In genomic region chr17:6757747-6758146, GRCh38 we compare ENCODE assay signal across 19 cellular contexts. TPM values are rescaled to one million over a fixed set of nuclear protein-coding genes. Genes with fewer than 3 reads are reported as not detected.
DNase-seq lines count a peak whose midpoint lies in the region; ATAC-seq, FAIRE-seq and TF ChIP-seq lines count a peak whose summit lies in the region.
"Had no signal": no experiment of that assay in that cellular context is flagged by ENCODE, and none has a peak within 500 bp of the region (broad histone marks: within the 10 kb centered on the region; RNA-seq: fewer than 3 reads in every experiment).

No MANE protein-coding gene starts in this region.

- peaks cover 12% of the 10 kb centered on the region for H3K4me1 ChIP-seq in GM12878 (ENCODE audit: control insufficient read depth, insufficient read depth, low read length)
- H3K4me1 ChIP-seq in small intestine (ENCODE audit: control insufficient read depth in 2 of 2, insufficient read depth in 1 of 2, low read depth in 1 of 2, low read length in 1 of 2), result no peaks in the 10 kb centered on the region
- H3K4me1 ChIP-seq in testis, result peaks cover 26% of the 10 kb centered on the region

- ATAC-seq in GM12878 (no peak), HG02798 (IDR thresholded peaks at IDR 0.05; ENCODE audit: poor library complexity, unreplicated experiment) (no peak)
- ATAC-seq: mucosa of descending colon, Right ventricle myocardium inferior had no signal

- SMC1A ChIA-PET in GM12878 (lab: Charles Lee; ENCODE audit: uncharacterized antibody, unreplicated experiment), result no interaction called here

- TF ChIP-seq CTCF in GM12878 (IDR thresholded peaks at IDR 0.05 in 2 of 3, conservative IDR thresholded peaks at IDR 0.05 in 1 of 3; ENCODE audit: control insufficient read depth in 2 of 3, extremely low read depth in 1 of 3, insufficient read depth in 1 of 3, low read depth in 3 of 3, low read length in 3 of 3) (no peak), testis (IDR thresholded peaks at IDR 0.05) (no peak)

- no peak overlapping the region for H2AFZ ChIP-seq in GM12878 (ENCODE audit: control insufficient read depth, low read depth, low read length)
- H2AFZ ChIP-seq: GM23338 had no signal

- TF ChIP-seq EP300 in GM12878 (IDR thresholded peaks at IDR 0.05; ENCODE audit: borderline replicate concordance in 1 of 2, control insufficient read depth in 1 of 2, low read depth in 2 of 2, low read length in 2 of 2), result no peak

- H3K36me3 Mint-ChIP-seq in activated naive CD4-positive, alpha-beta T cell treated with anti-CD3 and anti-CD28 coated beads, Interleukin-2, amount 10 ng/mL, durations not matched to agents 7 days and 5 days, result peaks cover 59% of the 10 kb centered on the region

- in situ Hi-C loops in GM12878 (cut with MboI), result no loop called here

- 90% methylated on average over 2 of the region's 2 CpGs for whole genome bisulfite sequencing in GM12878 (ENCODE audit: insufficient coverage, insufficient replicate concordance, low lambda C conversion rate, missing lambda C conversion rate)
- 91 to 100% (median 98%) methylated on average over 2 of the region's 2 CpGs for WGBS in small intestine, 3 donors
- WGBS in testis, 2 donors, result 84 to 94% methylated on average over 2 of the region's 2 CpGs

- H3K27me3 ChIP-seq in GM12878 (replicated peaks in 1 of 2; ENCODE audit: control insufficient read depth in 2 of 2, insufficient read depth in 2 of 2, low read length in 1 of 2) (no peaks in the 10 kb centered on the region), small intestine (ENCODE audit: control insufficient read depth in 2 of 2, insufficient read depth in 2 of 2, low read length in 2 of 2) (no peaks in the 10 kb centered on the region), testis (no peaks in the 10 kb centered on the region)
- H3K27me3 ChIP-seq: suprapubic skin had no signal

- H3K9me3 ChIP-seq in GM12878 (replicated peaks; ENCODE audit: control insufficient read depth, insufficient read depth, low read length) (no peaks in the 10 kb centered on the region; the same call in 2 of the 3 replicates), small intestine (ENCODE audit: control insufficient read depth, low read depth) (no peaks in the 10 kb centered on the region), testis (no peaks in the 10 kb centered on the region)
- H3K9me3 ChIP-seq: mucosa of descending colon, suprapubic skin had no signal

- peak overlapping the region; percentile 75 for H3K4me2 ChIP-seq in GM12878 (ENCODE audit: control insufficient read depth, insufficient read depth)
- H3K4me2 ChIP-seq: GM23338 had no signal

- RAD21 ChIA-PET in GM12878 (lab: Charles Lee; ENCODE audit: unreplicated experiment), result no interaction called here

- no peaks in the 10 kb centered on the region for H3K27me3 Mint-ChIP-seq in activated naive CD4-positive, alpha-beta T cell treated with anti-CD3 and anti-CD28 coated beads, Interleukin-2, amount 10 ng/mL, durations not matched to agents 7 days and 5 days

- H3K79me2 ChIP-seq in GM12878 (ENCODE audit: control insufficient read depth, insufficient read depth, low read length), result peaks cover 29% of the 10 kb centered on the region

- H3K27ac ChIP-seq in GM12878 (ENCODE audit: control insufficient read depth, insufficient read depth) (no peak overlapping the region; the same call in 1 of the 2 replicates), small intestine (ENCODE audit: low read depth in 1 of 2, low read length in 1 of 2) (no peak overlapping the region), testis (no peak overlapping the region)
- H3K27ac ChIP-seq: suprapubic skin had no signal

- H3K27ac Mint-ChIP-seq in activated naive CD4-positive, alpha-beta T cell treated with anti-CD3 and anti-CD28 coated beads, Interleukin-2, amount 10 ng/mL, durations not matched to agents 7 days and 5 days, result peak overlapping the region; percentile 83
- H3K27ac Mint-ChIP-seq: GM23338 had no signal

- peaks cover 70% of the 10 kb centered on the region for H3K4me1 Mint-ChIP-seq in activated naive CD4-positive, alpha-beta T cell treated with anti-CD3 and anti-CD28 coated beads, Interleukin-2, amount 10 ng/mL, durations not matched to agents 7 days and 5 days

- H3K4me3 Mint-ChIP-seq in activated naive CD4-positive, alpha-beta T cell treated with anti-CD3 and anti-CD28 coated beads, Interleukin-2, amount 10 ng/mL, durations not matched to agents 7 days and 5 days, result peak overlapping the region; percentile 76
- H3K4me3 Mint-ChIP-seq: GM23338 had no signal

- H3K36me3 ChIP-seq in GM12878 (ENCODE audit: control insufficient read depth in 2 of 2, insufficient read depth in 2 of 2, low read length in 1 of 2), result peaks cover 4 to 34% of the 10 kb centered on the region in 2 experiments; a peak in 3 of 4 replicates
- peaks cover 3 to 15% of the 10 kb centered on the region in 2 donors for H3K36me3 ChIP-seq in small intestine (ENCODE audit: control insufficient read depth in 2 of 2, insufficient read depth in 2 of 2, low read length in 2 of 2)
- no peaks in the 10 kb centered on the region for H3K36me3 ChIP-seq in testis (ENCODE audit: low read depth, missing control alignments)

- intact Hi-C loops in GM12878 (cut with micrococcal nuclease; ENCODE audit: unreplicated experiment) (loop anchor here (10.0 kb wide), 2 partner anchors 93 to 257 kb away; partner anchors contain the start of gene RNASEK), testis (cut with DNase I; ENCODE audit: low total_unique reads) (no loop called here)

- TF ChIP-seq POLR2A in GM12878 (IDR thresholded peaks at IDR 0.05; ENCODE audit: low read depth, low read length), result no peak
- no peak for TF ChIP-seq POLR2A in testis (IDR thresholded peaks at IDR 0.05)

- H3K4me3 ChIP-seq in GM12878, result peak overlapping the region; percentile 56; the same call in 1 of the 2 replicates
- no peak overlapping the region for H3K4me3 ChIP-seq in small intestine (ENCODE audit: low read depth in 1 of 2, low read length in 2 of 2)
- H3K4me3 ChIP-seq in testis, result no peak overlapping the region
- H3K4me3 ChIP-seq: GM23338, mucosa of descending colon had no signal

- POLR2A ChIA-PET in GM12878 (lab: Charles Lee), result interaction anchor here (2.6 kb wide), 1 partner anchor 9 kb away, joined by 6 read pairs; no protein-coding TSS in a partner anchor

- peak; percentile 69 for FAIRE-seq in GM19239 (lab: Jason Lieb, UNC)
- no peak for FAIRE-seq in GM12878 (lab: Jason Lieb, UNC)
- FAIRE-seq in small intestine (lab: Jason Lieb, UNC), result no peak
- FAIRE-seq: colon had no signal

- no peak for DNase-seq in activated naive CD4-positive, alpha-beta T cell treated with anti-CD3 and anti-CD28 coated beads, Interleukin-2, amount 10 ng/mL, durations not matched to agents 7 days and 5 days
- DNase-seq in activated naive CD4-positive, alpha-beta T cell (lab: John Stamatoyannopoulos, UW), result no peak
- no peak for DNase-seq in GM19239 (ENCODE audit: insufficient read length, low spot score)
- no peak for DNase-seq in GM12878 (ENCODE audit: low read depth, low spot score)
- DNase-seq in small intestine, result peak; percentile 6
- no peak for DNase-seq in occipital lobe (lab: John Stamatoyannopoulos, UW)
- no peak for DNase-seq in testis
- DNase-seq: DMS153; kidney glomerular epithelial cell; mucosa of descending colon; NCI-H187; NCI-H446; stimulated activated CD4-positive, alpha-beta T cell treated with anti-CD3 and anti-CD28 coated beads, Interleukin-2, amount 100 ng/mL, for 24 hours had no signal

- no peaks in the 10 kb centered on the region for H3K9me3 Mint-ChIP-seq in activated naive CD4-positive, alpha-beta T cell treated with anti-CD3 and anti-CD28 coated beads, Interleukin-2, amount 10 ng/mL, durations not matched to agents 7 days and 5 days
- H3K9me3 Mint-ChIP-seq: GM23338 had no signal

- TF ChIP-seq RAD21 in GM12878 (IDR thresholded peaks at IDR 0.05; ENCODE audit: insufficient read depth, low read depth, low read length), result no peak

- H4K20me1 ChIP-seq in GM12878 (ENCODE audit: control insufficient read depth, insufficient read depth), result no peaks in the 10 kb centered on the region

- no TSS peak for BruUV-seq in GM12878 (replicated peaks; lab: Mats Ljungman, UMichigan)

- CTCF ChIA-PET in activated naive CD4-positive, alpha-beta T cell treated with anti-CD3 and anti-CD28 coated beads, Interleukin-2, amount 10 ng/mL, durations not matched to agents 7 days and 5 days (lab: Charles Lee), result interaction anchor here (1.5 kb wide), 1 partner anchor 86 kb away, joined by 5 read pairs; no protein-coding TSS in a partner anchor
- CTCF ChIA-PET in GM12878 (lab: Yijun Ruan, JAX), result interaction anchor here (1.1 to 2.4 kb wide), 3 partner anchors 9 to 86 kb away, joined by 3 to 6 read pairs (median 3); no protein-coding TSS in a partner anchor

- no peak overlapping the region for H3K9ac ChIP-seq in GM12878 (ENCODE audit: control insufficient read depth, insufficient read depth, low read length)

RNA-seq across cellular contexts. Expression of gene XAF1, which starts 1.9 kb away (rescaled TPM):
- 339 and 350 TPM in 2 replicates for total RNA-seq in GM12878 (2013; cell fraction: nucleolus; rRNA removed)
- 48.9 and 58.3 TPM in 2 replicates for total RNA-seq in GM12878 (2014; rRNA removed)
- 58.1 and 71.7 TPM in 2 replicates for total RNA-seq in GM12878 (2014; rRNA removed; fragmentation: Illumina TruSeq; extraction: Trizol)
- 43.7 and 49.0 TPM in 2 replicates for total RNA-seq in GM12878 (2021)
- polyA plus RNA-seq in GM12878 (2011; ENCODE audit: low read depth), result 22.4 TPM
- polyA plus RNA-seq in GM12878 (2011; rRNA removed), result 50.0 and 56.3 TPM in 2 replicates
- 47.5 and 61.4 TPM in 2 replicates for polyA plus RNA-seq in GM12878 (2011; cell fraction: cytosol; rRNA removed)
- 127 and 186 TPM in 2 replicates for polyA plus RNA-seq in GM12878 (2011; cell fraction: nucleus; rRNA removed)
- polyA plus RNA-seq in GM12878 (2012), result 30.4 and 32.9 TPM in 2 replicates
- 59.1 and 73.2 TPM in 2 replicates for polyA plus RNA-seq in GM12878 (2014; fragmentation: Illumina TruSeq; extraction: Trizol)
- 10 to 100 TPM; 16.3 to 25.0 TPM for polyA plus RNA-seq in GM12878 (2014; fragmentation: Nextera tagmentation; extraction: Ambion mirVana)
- 39.2 and 40.3 TPM in 2 replicates for polyA plus RNA-seq in GM12878 (2014; rRNA removed)
- 10 to 100 TPM; 19.6 to 23.3 TPM for polyA plus RNA-seq in GM12878 (2016; fragmentation: Nextera tagmentation; extraction: Ambion mirVana)
- polyA minus RNA-seq in GM12878 (2011; rRNA and poly(A)+ RNA removed), result 146 and 208 TPM in 2 replicates
- polyA minus RNA-seq in GM12878 (2011; cell fraction: cytosol; rRNA and poly(A)+ RNA removed), result 49.4 and 55.1 TPM in 2 replicates
- 116 and 193 TPM in 2 replicates for polyA minus RNA-seq in GM12878 (2011; cell fraction: nucleus; rRNA and poly(A)+ RNA removed)
- 10 to 100 TPM in 1 of 3 donors, 1 to 10 TPM in 2; 7.6 to 25.8 (median 7.8) TPM for polyA plus RNA-seq in small intestine
- 2.5 TPM for total RNA-seq in occipital lobe
- 10 to 100 TPM; 26.8 to 39.6 TPM for total RNA-seq in testis
- 10.4 TPM for polyA plus RNA-seq in testis (ENCODE audit: insufficient read depth, low read depth, low replicate concordance)
- total RNA-seq: GM23338 had no signal
- polyA plus RNA-seq: GM23338 had no signal

RNA-seq across cellular contexts. Expression of gene FBXO39, which starts 18.3 kb away (rescaled TPM):
- 3.8 and 4.3 TPM in 2 replicates for total RNA-seq in GM12878 (2013; cell fraction: nucleolus; rRNA removed)
- 0.11 TPM in 1 of 2 replicates, not detected in the other for total RNA-seq in GM12878 (2014; rRNA removed)
- total RNA-seq in GM12878 (2014; rRNA removed; fragmentation: Illumina TruSeq; extraction: Trizol), result 0.18 TPM in 1 of 2 replicates, not detected in the other
- not detected in 2 replicates for total RNA-seq in GM12878 (2021)
- polyA plus RNA-seq in GM12878 (2011; ENCODE audit: low read depth), result not detected
- 0.62 and 0.65 TPM in 2 replicates for polyA plus RNA-seq in GM12878 (2011; rRNA removed)
- polyA plus RNA-seq in GM12878 (2011; cell fraction: cytosol; rRNA removed), result 0.36 and 0.50 TPM in 2 replicates
- 2.0 and 2.1 TPM in 2 replicates for polyA plus RNA-seq in GM12878 (2011; cell fraction: nucleus; rRNA removed)
- polyA plus RNA-seq in GM12878 (2012), result 0.14 and 0.35 TPM in 2 replicates
- polyA plus RNA-seq in GM12878 (2014; fragmentation: Illumina TruSeq; extraction: Trizol), result 0.13 TPM in 1 of 2 replicates, not detected in the other
- under 1 TPM in 1 of 2 experiments, not detected in 1; 0.05 TPM for polyA plus RNA-seq in GM12878 (2014; fragmentation: Nextera tagmentation; extraction: Ambion mirVana)
- polyA plus RNA-seq in GM12878 (2014; rRNA removed), result 0.15 TPM in 1 of 2 replicates, not detected in the other
- not detected for polyA plus RNA-seq in GM12878 (2016; fragmentation: Nextera tagmentation; extraction: Ambion mirVana)
- polyA minus RNA-seq in GM12878 (2011; rRNA and poly(A)+ RNA removed), result 1.1 and 1.2 TPM in 2 replicates
- polyA minus RNA-seq in GM12878 (2011; cell fraction: cytosol; rRNA and poly(A)+ RNA removed), result not detected in 2 replicates
- polyA minus RNA-seq in GM12878 (2011; cell fraction: nucleus; rRNA and poly(A)+ RNA removed), result 1.5 TPM in 2 replicates
- polyA plus RNA-seq in small intestine, result under 1 TPM in 1 of 3 donors, not detected in 2; 0.66 TPM
- not detected for total RNA-seq in occipital lobe
- 10 to 100 TPM; 19.9 to 46.9 TPM for total RNA-seq in testis
- 62.0 TPM for polyA plus RNA-seq in testis (ENCODE audit: insufficient read depth, low read depth, low replicate concordance)
- total RNA-seq: GM23338, Right ventricle myocardium inferior had no signal
- polyA plus RNA-seq: GM23338 had no signal

RNA-seq across cellular contexts. Expression of gene SLC13A5, which starts 44.6 kb away (rescaled TPM):
- total RNA-seq in GM12878 (2013; cell fraction: nucleolus; rRNA removed), result not detected in 2 replicates
- total RNA-seq in GM12878 (2014; rRNA removed) (not detected in 2 replicates), GM12878 (2014; rRNA removed; fragmentation: Illumina TruSeq; extraction: Trizol) (not detected in 2 replicates), GM12878 (2021) (0.23 TPM in 1 of 2 replicates, not detected in the other), occipital lobe (not detected), testis (1 to 10 TPM; 3.1 to 3.3 TPM)
- polyA plus RNA-seq in GM12878 (2011; ENCODE audit: low read depth), result not detected
- polyA plus RNA-seq in GM12878 (2011; rRNA removed) (not detected in 2 replicates), GM12878 (2014; fragmentation: Illumina TruSeq; extraction: Trizol) (not detected in 2 replicates), GM12878 (2014; fragmentation: Nextera tagmentation; extraction: Ambion mirVana) (not detected), GM12878 (2014; rRNA removed) (not detected in 2 replicates), GM12878 (2016; fragmentation: Nextera tagmentation; extraction: Ambion mirVana) (not detected), small intestine (under 1 TPM in 1 of 3 donors, not detected in 2; 0.10 TPM), testis (ENCODE audit: insufficient read depth, low read depth, low replicate concordance) (13.0 TPM)
- polyA plus RNA-seq in GM12878 (2011; cell fraction: cytosol; rRNA removed), result not detected in 2 replicates
- polyA plus RNA-seq in GM12878 (2011; cell fraction: nucleus; rRNA removed), result 0.10 TPM in 1 of 2 replicates, not detected in the other
- polyA plus RNA-seq in GM12878 (2012), result 0.06 and 0.07 TPM in 2 replicates
- polyA minus RNA-seq in GM12878 (2011; rRNA and poly(A)+ RNA removed), result 0.05 TPM in 1 of 2 replicates, not detected in the other
- polyA minus RNA-seq in GM12878 (2011; cell fraction: cytosol; rRNA and poly(A)+ RNA removed), result not detected in 2 replicates
- not detected in 2 replicates for polyA minus RNA-seq in GM12878 (2011; cell fraction: nucleus; rRNA and poly(A)+ RNA removed)
- total RNA-seq: mucosa of descending colon; Right ventricle myocardium inferior; T-helper 1 cell treated with Interleukin-12 subunit alpha and Interleukin-12 subunit beta and Interleukin-4 antibody, amounts not matched to agents 30 ng/mL and 1 ng/mL, for 36 hours had no signal
